8 cellular contexts compared by ENCODE assay signal in the genomic region with DNA sequence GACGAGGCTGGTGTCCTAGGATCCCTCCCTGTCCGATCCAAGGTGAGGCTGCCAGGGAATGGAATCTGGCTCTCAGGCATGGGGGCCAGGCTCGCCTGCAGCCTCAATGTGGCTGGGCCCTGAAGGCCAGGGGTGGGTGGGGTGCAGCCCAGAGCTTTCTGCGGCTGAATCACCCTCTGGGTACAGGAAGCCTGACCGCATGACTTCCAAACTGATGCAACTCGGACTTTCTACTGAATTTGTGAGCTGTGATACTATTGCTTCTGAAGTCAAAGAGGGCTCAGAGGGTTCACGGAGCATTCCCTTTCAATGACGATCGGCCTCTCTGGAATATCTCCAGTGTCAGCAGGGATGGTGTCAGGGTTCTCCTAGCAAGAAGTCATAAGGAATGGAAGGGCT.
DNase-seq lines count a peak whose midpoint lies in the region; ATAC-seq and TF ChIP-seq lines count a peak whose summit lies in the region.

No MANE protein-coding gene starts in this region.

- H3K56ac ChIP-seq in mesendoderm (ENCODE audit: low read length) = no peak overlapping the region

- no peak overlapping the region for H2BK120ac ChIP-seq in mesendoderm (ENCODE audit: low read depth, low read length)

- H4K8ac ChIP-seq in mesendoderm (ENCODE audit: low read depth, low read length) = no peak overlapping the region

- H3K4me1 ChIP-seq in psoas muscle (peaks cover 26% of the 10 kb centered on the region), mesendoderm (ENCODE audit: control insufficient read depth, low read depth, low read length) (no peaks in the 10 kb centered on the region), Karpas-422 (ENCODE audit: low read length) (peaks cover 25% of the 10 kb centered on the region)

- H3K4me3 Mint-ChIP-seq in T-helper 17 cell = no peak overlapping the region

- H3K27me3 ChIP-seq in psoas muscle (ENCODE audit: insufficient read depth in 3 of 3, low read length in 2 of 3) (no peaks in the 10 kb centered on the region), mesendoderm (ENCODE audit: insufficient read depth, low read length, poor library complexity) (no peaks in the 10 kb centered on the region), Karpas-422 (ENCODE audit: low read length) (no peaks in the 10 kb centered on the region)

- no peaks in the 10 kb centered on the region for H3K79me2 ChIP-seq in mesendoderm (ENCODE audit: control insufficient read depth, insufficient read depth, low read length)
- no peaks in the 10 kb centered on the region for H3K79me2 ChIP-seq in Karpas-422 (ENCODE audit: low read length)

- H3K79me1 ChIP-seq in mesendoderm (ENCODE audit: low read length) = no peaks in the 10 kb centered on the region

- H3K9me2 ChIP-seq in Karpas-422 (replicated peaks; ENCODE audit: insufficient read depth, low read length) = no peaks in the 10 kb centered on the region

- TF ChIP-seq CTCF in psoas muscle (IDR thresholded peaks at IDR 0.05) = no peak

- no peaks in the 10 kb centered on the region for H3K36me3 ChIP-seq in psoas muscle (ENCODE audit: insufficient read depth in 1 of 2, low read depth in 1 of 2)
- H3K36me3 ChIP-seq in mesendoderm (ENCODE audit: control insufficient read depth, insufficient read depth, low read length) = no peaks in the 10 kb centered on the region
- H3K36me3 ChIP-seq in Karpas-422 (ENCODE audit: insufficient read depth, low read length) = no peaks in the 10 kb centered on the region

- H3K27ac ChIP-seq in psoas muscle (peak overlapping the region; percentile 70), mesendoderm (ENCODE audit: low read depth, low read length) (no peak overlapping the region), Karpas-422 (ENCODE audit: low read length) (no peak overlapping the region)

- H3K9ac ChIP-seq in mesendoderm (ENCODE audit: low read length) (no peak overlapping the region), Karpas-422 (ENCODE audit: low read length) (no peak overlapping the region)

- H3K27ac Mint-ChIP-seq in T-helper 17 cell = peak overlapping the region; percentile 70

- no peak overlapping the region for H2AFZ ChIP-seq in Karpas-422 (ENCODE audit: low read length)

- H3K4me2 ChIP-seq in mesendoderm (ENCODE audit: low read length) (no peak overlapping the region), Karpas-422 (ENCODE audit: low read depth, low read length, poor library complexity, severe bottlenecking) (no peak overlapping the region)

- H4K5ac ChIP-seq in mesendoderm (ENCODE audit: low read length) = no peak overlapping the region

- no peak overlapping the region for H2AK5ac ChIP-seq in mesendoderm (ENCODE audit: low read length)

- WGBS in psoas muscle, 3 donors = 60 to 73% (median 64%) methylated on average over 9 of the region's 9 CpGs
- no CpG with 5 or more reads among the region's 9 CpGs for WGBS in mesendoderm (ENCODE audit: extremely low coverage, insufficient coverage, low lambda C conversion rate)

- H3K9me3 ChIP-seq in T-helper 17 cell (ENCODE audit: control insufficient read depth, low read length, poor library complexity, severe bottlenecking) (no peaks in the 10 kb centered on the region), psoas muscle (no peaks in the 10 kb centered on the region), Karpas-422 (ENCODE audit: low read length) (peaks cover 5% of the 10 kb centered on the region)

- H3K4me3 ChIP-seq in psoas muscle (no peak overlapping the region), mesendoderm (ENCODE audit: low read length) (no peak overlapping the region), Karpas-422 (ENCODE audit: low read length) (no peak overlapping the region)

- no peak overlapping the region for H2BK15ac ChIP-seq in mesendoderm (replicated peaks; ENCODE audit: low read depth)

- no peak overlapping the region for H2BK5ac ChIP-seq in mesendoderm (ENCODE audit: low read length)

- H3K36me3 Mint-ChIP-seq in T-helper 17 cell (ENCODE audit: low read depth) = no peaks in the 10 kb centered on the region

- no peak for ATAC-seq in T-helper 17 cell
- ATAC-seq in psoas muscle = peak; percentile 37 to 57 (median 54)

- H3K4me1 Mint-ChIP-seq in T-helper 17 cell = peaks cover 27% of the 10 kb centered on the region

- H3K23ac ChIP-seq in mesendoderm (ENCODE audit: low read length) = no peak overlapping the region

- no peak overlapping the region for H3K4ac ChIP-seq in mesendoderm (ENCODE audit: low read depth, low read length)

- no peaks in the 10 kb centered on the region for H3K27me3 Mint-ChIP-seq in T-helper 17 cell

- no peak overlapping the region for H3K18ac ChIP-seq in mesendoderm (ENCODE audit: low read length)

- DNase-seq in ELR (ENCODE audit: low read depth) (peak; percentile 100), T-helper 17 cell (peak in 1 of 3 donors; percentile 1), glomerular visceral epithelial cell (ENCODE audit: extremely low spot score) (peak; percentile 4), psoas muscle (peak; percentile 72 to 79), mesendoderm (no peak), globus pallidus (ENCODE audit: low spot score) (no peak), Karpas-422 (no peak), T-helper 9 cell (no peak)

- intact Hi-C loops in psoas muscle (cut with DNase I) = no loop called here

- H4K20me1 ChIP-seq in Karpas-422 (ENCODE audit: insufficient read depth, low read depth, low read length) = no peaks in the 10 kb centered on the region

Comparison
In these comparisons a context has a peak if more than half of its experiments do, and no peak if none do; other contexts are left out.
1. DNase-seq: peak in ELR (single experiment), glomerular visceral epithelial cell (single experiment) and psoas muscle (2 of 2); none in mesendoderm (single experiment), globus pallidus (single experiment), Karpas-422 (single experiment) and T-helper 9 cell (single experiment).